In genomic region chr7:66845382-66846095, GRCh38 we compare ENCODE assay signal across 8 cellular contexts.
A peak's percentile ranks its signal among the peaks of the same experiment; 100 is the strongest.
DNase-seq lines count a peak whose midpoint lies in the region; ATAC-seq and TF ChIP-seq lines count a peak whose summit lies in the region.

No MANE protein-coding gene starts in this region.

- TF ChIP-seq EP300 in neural cell (conservative IDR thresholded peaks at IDR 0.05; ENCODE audit: poor library complexity, severe bottlenecking), result no peak

- CTCF ChIA-PET in BJ (lab: Yijun Ruan, JAX), result no interaction called here

- no peak for ATAC-seq in HG02852 (IDR thresholded peaks at IDR 0.05; ENCODE audit: unreplicated experiment)

- TF ChIP-seq CTCF in BJ (IDR thresholded peaks at IDR 0.05; ENCODE audit: insufficient read depth, low read depth, low read length) (no peak), neural cell (IDR thresholded peaks at IDR 0.05; ENCODE audit: poor library complexity, severe bottlenecking) (no peak)

- no peak for TF ChIP-seq RAD21 in neural cell (conservative IDR thresholded peaks at IDR 0.05)

- H3K9ac ChIP-seq in neural cell (ENCODE audit: low read length), result peak overlapping the region; percentile 99

- H3K27ac ChIP-seq in effector memory CD4-positive, alpha-beta T cell (ENCODE audit: insufficient read depth, low read length, poor library complexity, severe bottlenecking), result peak overlapping the region; percentile 95
- peak overlapping the region; percentile 98 for H3K27ac ChIP-seq in neural cell (ENCODE audit: low read length)

- no peaks in the 10 kb centered on the region for H3K9me2 ChIP-seq in neural cell (ENCODE audit: insufficient read depth, low read length)

- H3K4me3 ChIP-seq in BJ (ENCODE audit: low read depth, low read length), result peak overlapping the region; percentile 65
- peak overlapping the region; percentile 98 for H3K4me3 ChIP-seq in effector memory CD4-positive, alpha-beta T cell (ENCODE audit: insufficient read depth, low read depth, low read length, poor library complexity, severe bottlenecking)
- H3K4me3 ChIP-seq in neural cell (ENCODE audit: low read length), result peak overlapping the region; percentile 99

- H3K4me1 ChIP-seq in effector memory CD4-positive, alpha-beta T cell (ENCODE audit: control insufficient read depth, insufficient read depth, low read length, poor library complexity, severe bottlenecking), result peaks cover 7% of the 10 kb centered on the region

- H3K27me3 ChIP-seq in BJ (ENCODE audit: control insufficient read depth, insufficient read depth, low read length) (no peaks in the 10 kb centered on the region), neural cell (ENCODE audit: insufficient read depth, low read depth, low read length) (no peaks in the 10 kb centered on the region)
- H3K27me3 ChIP-seq in effector memory CD4-positive, alpha-beta T cell (replicated peaks; ENCODE audit: control insufficient read depth, insufficient read depth, low read length, poor library complexity, severe bottlenecking), result no peaks in the 10 kb centered on the region

- no peaks in the 10 kb centered on the region for H4K20me1 ChIP-seq in neural cell (ENCODE audit: insufficient read depth)

- H2AFZ ChIP-seq in neural cell (ENCODE audit: low read depth, low read length), result peak overlapping the region; percentile 86

- no peaks in the 10 kb centered on the region for H3K79me2 ChIP-seq in neural cell (replicated peaks; ENCODE audit: insufficient read depth, low read length)

- no peaks in the 10 kb centered on the region for H3F3A ChIP-seq in neural cell (ENCODE audit: insufficient read depth, low read length, poor library complexity, severe bottlenecking)

- H3K9me3 ChIP-seq in effector memory CD4-positive, alpha-beta T cell (ENCODE audit: control insufficient read depth, low read length), result no peaks in the 10 kb centered on the region
- no peaks in the 10 kb centered on the region for H3K9me3 ChIP-seq in neural cell (ENCODE audit: low read length)

- DNase-seq in BJ (ENCODE audit: low read depth) (no peak), NCI-H2227 treated with DMSO at 0.1 percent for 48 hours (lab: John Stamatoyannopoulos, UW) (peak; percentile 15), amniotic stem cell (lab: John Stamatoyannopoulos, UW) (no peak), hippocampal formation (lab: John Stamatoyannopoulos, UW) (no peak), HT-29 (ENCODE audit: low spot score) (no peak)
- no peak for DNase-seq in effector memory CD4-positive, alpha-beta T cell

- H3K4me2 ChIP-seq in neural cell (ENCODE audit: low read length), result peak overlapping the region; percentile 89

- POLR2A ChIA-PET in BJ (lab: Charles Lee), result no interaction called here

- H3K36me3 ChIP-seq in BJ (ENCODE audit: control insufficient read depth, insufficient read depth, low read length) (no peaks in the 10 kb centered on the region), neural cell (ENCODE audit: insufficient read depth, low read length) (no peaks in the 10 kb centered on the region)
- H3K36me3 ChIP-seq in effector memory CD4-positive, alpha-beta T cell (ENCODE audit: control insufficient read depth, insufficient read depth, low read length), result no peaks in the 10 kb centered on the region

TF ChIP-seq in neural cell, 6 proteins besides CTCF, POLR2A, EP300 and RAD21:
- TF ChIP-seq MXI1 (conservative IDR thresholded peaks at IDR 0.05; ENCODE audit: poor library complexity, severe bottlenecking) (no peak), TAF1 (IDR thresholded peaks at IDR 0.05; ENCODE audit: low read depth) (no peak), EZH2 (IDR thresholded peaks at IDR 0.05; ENCODE audit: borderline replicate concordance, insufficient read depth, low read length, poor library complexity, severe bottlenecking) (no peak), SMC3 (conservative IDR thresholded peaks at IDR 0.05; ENCODE audit: poor library complexity) (no peak), POLR2AphosphoS5 (IDR thresholded peaks at IDR 0.05) (no peak), REST (IDR thresholded peaks at IDR 0.05; ENCODE audit: borderline replicate concordance) (no peak)
TF ChIP-seq in neural cell: peak in this region for 0.
